9 cellular contexts compared by ENCODE assay signal in the genomic region with DNA sequence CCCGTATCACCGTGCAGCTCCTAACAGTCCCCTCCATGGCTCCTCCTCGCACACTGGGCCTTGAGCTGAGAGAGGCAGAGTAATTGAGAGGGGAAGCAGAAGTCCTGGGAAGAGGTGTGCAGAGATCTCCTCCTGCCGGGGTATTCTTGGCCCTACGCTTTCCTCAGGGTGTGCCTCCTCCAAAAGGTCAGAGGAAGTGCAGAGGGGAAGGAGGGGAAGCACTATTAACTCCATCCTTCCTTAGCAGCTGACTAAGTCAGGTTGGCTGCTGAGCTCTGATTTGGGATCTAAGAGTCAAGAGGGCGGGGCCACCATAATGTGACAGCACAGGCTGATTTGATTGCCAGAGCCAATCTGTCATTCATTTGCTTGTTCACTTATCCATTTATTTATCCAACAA. TPM values are rescaled to one million over a fixed set of nuclear protein-coding genes. Genes with fewer than 3 reads are reported as not detected.
A peak's percentile ranks its signal among the peaks of the same experiment; 100 is the strongest.
DNase-seq lines count a peak whose midpoint lies in the region; ATAC-seq and TF ChIP-seq lines count a peak whose summit lies in the region.
"Had no signal": no experiment of that assay in that cellular context is flagged by ENCODE, and none has a peak within 500 bp of the region (broad histone marks: within the 10 kb centered on the region; RNA-seq: fewer than 3 reads in every experiment).

No MANE protein-coding gene starts in this region.

- H3K27ac Mint-ChIP-seq in nephron = peak overlapping the region in 2 of 3 experiments; percentile 48 to 59
- H3K27ac Mint-ChIP-seq in neural progenitor cell = no peak overlapping the region

- no peaks in the 10 kb centered on the region for H3K79me2 ChIP-seq in neural progenitor cell (ENCODE audit: low read depth)

- no peak overlapping the region for H3K27ac ChIP-seq in effector memory CD4-positive, alpha-beta T cell (ENCODE audit: insufficient read depth, low read length, poor library complexity, severe bottlenecking)
- H3K27ac ChIP-seq in neural progenitor cell = no peak overlapping the region

- peaks cover 26% of the 10 kb centered on the region for H3K36me3 Mint-ChIP-seq in nephron (ENCODE audit: low read depth)
- peaks cover 1% of the 10 kb centered on the region for H3K36me3 Mint-ChIP-seq in neural progenitor cell

- no peak for TF ChIP-seq CTCF in nephron (IDR thresholded peaks at IDR 0.05; ENCODE audit: unreplicated experiment in 3 of 3)
- TF ChIP-seq CTCF in neural progenitor cell (IDR thresholded peaks at IDR 0.05) = no peak

- no peak overlapping the region for H3K4me2 ChIP-seq in neural progenitor cell

- H4K20me1 ChIP-seq in neural progenitor cell (ENCODE audit: low read depth) = peaks cover 76% of the 10 kb centered on the region

- no peak overlapping the region for H3K4me3 Mint-ChIP-seq in nephron
- H3K4me3 Mint-ChIP-seq in neural progenitor cell = no peak overlapping the region

- H3K4me1 Mint-ChIP-seq in nephron = peaks cover 41% of the 10 kb centered on the region
- H3K4me1 Mint-ChIP-seq in neural progenitor cell = peaks cover 29% of the 10 kb centered on the region

- H3K9me3 Mint-ChIP-seq in nephron (no peaks in the 10 kb centered on the region), neural progenitor cell (no peaks in the 10 kb centered on the region)

- H3K36me3 ChIP-seq in effector memory CD4-positive, alpha-beta T cell (ENCODE audit: control insufficient read depth, insufficient read depth, low read length) = peaks cover 27% of the 10 kb centered on the region
- no peaks in the 10 kb centered on the region for H3K36me3 ChIP-seq in neural progenitor cell

- no peaks in the 10 kb centered on the region for H3K9me3 ChIP-seq in effector memory CD4-positive, alpha-beta T cell (ENCODE audit: control insufficient read depth, low read length)
- no peaks in the 10 kb centered on the region for H3K9me3 ChIP-seq in neural progenitor cell (ENCODE audit: low read depth)

- H3F3A ChIP-seq in neural progenitor cell (ENCODE audit: low read depth) = peaks cover 6% of the 10 kb centered on the region

- no peaks in the 10 kb centered on the region for H3K27me3 Mint-ChIP-seq in nephron (ENCODE audit: low read depth)
- peaks cover 5% of the 10 kb centered on the region for H3K27me3 Mint-ChIP-seq in neural progenitor cell (ENCODE audit: insufficient read depth, low read depth)

- H3K9ac ChIP-seq in neural progenitor cell = no peak overlapping the region

- peak overlapping the region; percentile 9 for H3K4me3 ChIP-seq in effector memory CD4-positive, alpha-beta T cell (ENCODE audit: insufficient read depth, low read depth, low read length, poor library complexity, severe bottlenecking)
- no peak overlapping the region for H3K4me3 ChIP-seq in neural progenitor cell

- H3K27me3 ChIP-seq in effector memory CD4-positive, alpha-beta T cell (replicated peaks; ENCODE audit: control insufficient read depth, insufficient read depth, low read length, poor library complexity, severe bottlenecking) = no peaks in the 10 kb centered on the region
- no peaks in the 10 kb centered on the region for H3K27me3 ChIP-seq in neural progenitor cell

- peaks cover 40% of the 10 kb centered on the region for H3K4me1 ChIP-seq in effector memory CD4-positive, alpha-beta T cell (ENCODE audit: control insufficient read depth, insufficient read depth, low read length, poor library complexity, severe bottlenecking)
- H3K4me1 ChIP-seq in neural progenitor cell = peaks cover 12% of the 10 kb centered on the region

- no peak overlapping the region for H2AFZ ChIP-seq in neural progenitor cell (replicated peaks)

- no peak for ATAC-seq in GM19452 (IDR thresholded peaks at IDR 0.05; ENCODE audit: unreplicated experiment)

- DNase-seq in ELR (ENCODE audit: low read depth) = peak; percentile 59
- DNase-seq in NCI-H82 (lab: John Stamatoyannopoulos, UW) = peak; percentile 96
- DNase-seq in effector memory CD4-positive, alpha-beta T cell = no peak
- no peak for DNase-seq in NCI-H146 treated with DMSO at 0.1 percent for 48 hours (lab: John Stamatoyannopoulos, UW; ENCODE audit: unreplicated experiment)
- DNase-seq in HK-2 (ENCODE audit: unreplicated experiment) = no peak
- DNase-seq in neural progenitor cell (ENCODE audit: low spot score) = no peak
- DNase-seq: central memory CD4-positive, alpha-beta T cell had no signal

RNA-seq across cellular contexts. Expression of a gene that starts 12.3 kb away (rescaled TPM):
- total RNA-seq in neural progenitor cell (ENCODE audit: low replicate concordance) = 39.6 and 39.8 TPM in 2 replicates

Comparison
In these comparisons a context has a peak if more than half of its experiments do, and no peak if none do; other contexts are left out.
1. DNase-seq: peak in ELR (single experiment) and NCI-H82 (single experiment); none in effector memory CD4-positive, alpha-beta T cell (0 of 3), NCI-H146 treated with DMSO at 0.1 percent for 48 hours (single experiment), HK-2 (single experiment) and neural progenitor cell (single experiment).